Comparison of ENCODE assay signal across 8 cellular contexts in genomic region chr9:129139233-129139992, GRCh38. TPM values are rescaled to one million over a fixed set of nuclear protein-coding genes. Genes with fewer than 3 reads are reported as not detected.
A peak's percentile ranks its signal among the peaks of the same experiment; 100 is the strongest.
DNase-seq lines count a peak whose midpoint lies in the region; ATAC-seq and TF ChIP-seq lines count a peak whose summit lies in the region.

No MANE protein-coding gene starts in this region.

- peak overlapping the region; percentile 100 for H3K27ac ChIP-seq in C4-2B
- H3K27ac ChIP-seq in osteoblast (ENCODE audit: low read depth, low read length) = peak overlapping the region; percentile 100
- H3K27ac ChIP-seq in thoracic aorta = peak overlapping the region; percentile 100

- peak overlapping the region; percentile 86 for H3K4me2 ChIP-seq in osteoblast (ENCODE audit: insufficient read depth, low read length)

- peak; percentile 9 for ATAC-seq in GM21717 (IDR thresholded peaks at IDR 0.05; ENCODE audit: unreplicated experiment)
- peak; percentile 41 for ATAC-seq in thoracic aorta (ENCODE audit: insufficient number of reproducible peaks, low FRiP score, low read depth)

- peaks cover 40% of the 10 kb centered on the region for H3K4me1 Mint-ChIP-seq in activated naive CD4-positive, alpha-beta T cell treated with anti-CD3 and anti-CD28 coated beads, Interleukin-2, amount 50 U/mL, for 24 hours
- peaks cover 48% of the 10 kb centered on the region for H3K4me1 Mint-ChIP-seq in glutamatergic neuron (ENCODE audit: low read depth, unreplicated experiment)

- H3K4me3 ChIP-seq in NB4 (ENCODE audit: low read depth, low read length) (peak overlapping the region; percentile 44), osteoblast (ENCODE audit: insufficient read depth, low read length) (peak overlapping the region; percentile 61), thoracic aorta (peak overlapping the region; percentile 76)

- no peaks in the 10 kb centered on the region for H3K27me3 Mint-ChIP-seq in activated naive CD4-positive, alpha-beta T cell treated with anti-CD3 and anti-CD28 coated beads, Interleukin-2, amount 50 U/mL, for 24 hours
- peaks cover 15% of the 10 kb centered on the region for H3K27me3 Mint-ChIP-seq in glutamatergic neuron (ENCODE audit: unreplicated experiment)

- TF ChIP-seq POLR2A in NB4 (IDR thresholded peaks at IDR 0.05; ENCODE audit: extremely low read depth, insufficient read length) = no peak

- no peaks in the 10 kb centered on the region for H3K9me3 Mint-ChIP-seq in activated naive CD4-positive, alpha-beta T cell treated with anti-CD3 and anti-CD28 coated beads, Interleukin-2, amount 50 U/mL, for 24 hours
- H3K9me3 Mint-ChIP-seq in glutamatergic neuron (ENCODE audit: unreplicated experiment) = peaks cover 13% of the 10 kb centered on the region

- H4K20me1 ChIP-seq in osteoblast (ENCODE audit: insufficient read depth, low read length) = no peaks in the 10 kb centered on the region

- H3K4me1 ChIP-seq in osteoblast (ENCODE audit: insufficient read depth, low read length) = peaks cover 62% of the 10 kb centered on the region
- H3K4me1 ChIP-seq in thoracic aorta (ENCODE audit: control insufficient read depth in 1 of 2, low read depth in 2 of 2) = peaks cover 57 to 73% of the 10 kb centered on the region in 2 donors

- H3K27ac Mint-ChIP-seq in activated naive CD4-positive, alpha-beta T cell treated with anti-CD3 and anti-CD28 coated beads, Interleukin-2, amount 50 U/mL, for 24 hours = peak overlapping the region; percentile 98
- H3K27ac Mint-ChIP-seq in glutamatergic neuron (ENCODE audit: unreplicated experiment) = peak overlapping the region; percentile 96

- H3K36me3 Mint-ChIP-seq in activated naive CD4-positive, alpha-beta T cell treated with anti-CD3 and anti-CD28 coated beads, Interleukin-2, amount 50 U/mL, for 24 hours = no peaks in the 10 kb centered on the region
- H3K36me3 Mint-ChIP-seq in glutamatergic neuron (ENCODE audit: unreplicated experiment) = no peaks in the 10 kb centered on the region

- peak overlapping the region; percentile 25 for H2AFZ ChIP-seq in osteoblast (ENCODE audit: low read length)

- H3K9me3 ChIP-seq in osteoblast (ENCODE audit: low read depth, low read length) = no peaks in the 10 kb centered on the region
- no peaks in the 10 kb centered on the region for H3K9me3 ChIP-seq in thoracic aorta

- DNase-seq in NB4 (ENCODE audit: low read depth) (peak; percentile 89), SK-N-DZ (ENCODE audit: low spot score) (peak; percentile 85), glutamatergic neuron (peak; percentile 74), osteoblast (ENCODE audit: insufficient read length, low spot score, missing footprints) (peak; percentile 95), thoracic aorta (ENCODE audit: low spot score) (peak; percentile 72)

- H3K79me2 ChIP-seq in osteoblast (ENCODE audit: insufficient read depth, low read length) = peaks cover 15% of the 10 kb centered on the region

- H3K27me3 ChIP-seq in osteoblast (ENCODE audit: insufficient read depth, low read length) (no peaks in the 10 kb centered on the region), thoracic aorta (replicated peaks; ENCODE audit: insufficient read depth) (no peaks in the 10 kb centered on the region)

- H3K36me3 ChIP-seq in osteoblast (ENCODE audit: insufficient read depth, low read length) (peaks cover 28% of the 10 kb centered on the region), thoracic aorta (peaks cover 16% of the 10 kb centered on the region)

- TF ChIP-seq CTCF in C4-2B (conservative IDR thresholded peaks at IDR 0.05) = peak; percentile 94
- TF ChIP-seq CTCF in NB4 (IDR thresholded peaks at IDR 0.05; ENCODE audit: low read depth, low read length) = peak; percentile 70
- peak; percentile 96 for TF ChIP-seq CTCF in glutamatergic neuron (IDR thresholded peaks at IDR 0.05; ENCODE audit: partially characterized antibody, unreplicated experiment)
- TF ChIP-seq CTCF in osteoblast (IDR thresholded peaks at IDR 0.05; ENCODE audit: extremely low read depth, low read depth, low read length) = peak; percentile 88
- TF ChIP-seq CTCF in thoracic aorta (IDR thresholded peaks at IDR 0.05) = peak; percentile 97

- H3K4me3 Mint-ChIP-seq in activated naive CD4-positive, alpha-beta T cell treated with anti-CD3 and anti-CD28 coated beads, Interleukin-2, amount 50 U/mL, for 24 hours = peak overlapping the region; percentile 88
- peak overlapping the region; percentile 79 for H3K4me3 Mint-ChIP-seq in glutamatergic neuron (ENCODE audit: unreplicated experiment)

RNA-seq across cellular contexts. Expression of gene PTPA, which starts 28.2 kb away (rescaled TPM):
- 85.6 and 97.8 TPM in 2 replicates for polyA plus RNA-seq in SK-N-DZ (2014; cell fraction: cytosol; rRNA removed)
- 55.4 and 62.5 TPM in 2 replicates for polyA plus RNA-seq in SK-N-DZ (2014; cell fraction: nucleus; rRNA removed)
- total RNA-seq in glutamatergic neuron (ENCODE audit: unreplicated experiment) = 166 TPM
- total RNA-seq in osteoblast = 64.8 and 73.5 TPM in 2 replicates
- total RNA-seq in thoracic aorta = 10 to 100 TPM; 72.2 to 93.3 TPM

RNA-seq across cellular contexts. Expression of gene CRAT, which starts 28.8 kb away (rescaled TPM):
- polyA plus RNA-seq in SK-N-DZ (2014; cell fraction: cytosol; rRNA removed) = 8.2 and 10.7 TPM in 2 replicates
- polyA plus RNA-seq in SK-N-DZ (2014; cell fraction: nucleus; rRNA removed) = 6.2 and 8.7 TPM in 2 replicates
- total RNA-seq in glutamatergic neuron (ENCODE audit: unreplicated experiment) = 95.8 TPM
- 64.8 and 79.6 TPM in 2 replicates for total RNA-seq in osteoblast
- total RNA-seq in thoracic aorta = 100 to 1,000 TPM in 1 of 2 donors, 10 to 100 TPM in 1; 57.8 to 102 TPM

RNA-seq across cellular contexts. Expression of gene IER5L, which starts 38.6 kb away (rescaled TPM):
- 9.9 and 14.8 TPM in 2 replicates for polyA plus RNA-seq in SK-N-DZ (2014; cell fraction: cytosol; rRNA removed)
- polyA plus RNA-seq in SK-N-DZ (2014; cell fraction: nucleus; rRNA removed) = 9.8 and 11.9 TPM in 2 replicates
- total RNA-seq in glutamatergic neuron (ENCODE audit: unreplicated experiment) = 36.0 TPM
- total RNA-seq in osteoblast = 86.1 and 104 TPM in 2 replicates
- total RNA-seq in thoracic aorta = 10 to 100 TPM; 65.4 to 81.2 TPM

RNA-seq across cellular contexts. Expression of gene DOLPP1, which starts 58.5 kb away (rescaled TPM):
- polyA plus RNA-seq in SK-N-DZ (2014; cell fraction: cytosol; rRNA removed) = 56.8 and 59.2 TPM in 2 replicates
- 39.0 and 39.1 TPM in 2 replicates for polyA plus RNA-seq in SK-N-DZ (2014; cell fraction: nucleus; rRNA removed)
- total RNA-seq in glutamatergic neuron (ENCODE audit: unreplicated experiment) (44.2 TPM), osteoblast (10.3 and 10.5 TPM in 2 replicates), thoracic aorta (1 to 10 TPM; 3.4 to 9.7 TPM)

Comparison
In these comparisons a context has a peak if more than half of its experiments do, and no peak if none do; other contexts are left out.
1. Peak in every context shown above with its lines: DNase-seq, ATAC-seq, H3K4me3 ChIP-seq and H3K27ac ChIP-seq.